Comparison of ENCODE assay signal across 1 cellular context in the genomic region with DNA sequence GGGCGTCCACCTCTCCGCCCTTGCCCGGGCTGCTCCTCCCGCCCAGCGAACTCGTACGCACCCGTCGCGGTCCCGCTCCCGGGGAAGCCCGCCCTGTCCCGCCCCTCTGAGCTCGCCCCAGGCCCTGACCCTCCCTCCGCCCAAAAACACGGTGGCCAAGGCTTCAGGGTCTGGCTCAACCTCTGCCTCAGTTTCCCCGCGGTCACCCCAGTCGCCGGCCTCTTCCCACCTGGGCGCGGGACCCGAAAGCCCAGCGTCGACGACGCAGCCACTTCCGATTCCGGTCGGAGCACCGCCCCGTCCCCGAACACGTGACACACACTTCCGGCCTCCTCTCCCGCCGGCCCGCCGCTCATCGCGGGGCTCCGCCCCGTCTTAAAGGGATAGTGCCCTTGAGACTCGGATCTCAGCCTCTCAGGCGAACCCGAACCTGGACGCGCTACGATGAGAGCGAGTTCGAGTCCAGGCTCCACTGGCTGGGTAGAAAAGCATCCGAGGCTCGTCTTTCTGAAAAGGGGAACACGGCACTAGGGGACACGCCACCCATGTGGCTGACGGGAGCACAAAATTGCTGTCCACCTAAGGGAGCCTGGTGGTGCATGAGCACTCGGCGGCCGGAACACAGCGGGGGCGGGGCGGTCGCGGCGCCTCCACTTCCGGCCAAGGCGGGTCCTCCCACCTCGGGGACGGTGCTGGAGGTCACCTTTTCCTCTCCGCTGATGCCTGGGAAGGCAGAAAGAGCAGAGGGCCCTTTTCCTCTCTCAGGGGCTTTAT.
TF ChIP-seq lines count a peak whose summit lies in the region.

Gene C19orf25, minus strand, starts transcription at position 282 of the 774 bp plus-strand sequence. CDS start 312 bp downstream, outside the sequence.

TF ChIP-seq in K562, 482 proteins besides CTCF, POLR2A, EP300 and RAD21 (continued from another document):
- TF ChIP-seq, protein P1, sequence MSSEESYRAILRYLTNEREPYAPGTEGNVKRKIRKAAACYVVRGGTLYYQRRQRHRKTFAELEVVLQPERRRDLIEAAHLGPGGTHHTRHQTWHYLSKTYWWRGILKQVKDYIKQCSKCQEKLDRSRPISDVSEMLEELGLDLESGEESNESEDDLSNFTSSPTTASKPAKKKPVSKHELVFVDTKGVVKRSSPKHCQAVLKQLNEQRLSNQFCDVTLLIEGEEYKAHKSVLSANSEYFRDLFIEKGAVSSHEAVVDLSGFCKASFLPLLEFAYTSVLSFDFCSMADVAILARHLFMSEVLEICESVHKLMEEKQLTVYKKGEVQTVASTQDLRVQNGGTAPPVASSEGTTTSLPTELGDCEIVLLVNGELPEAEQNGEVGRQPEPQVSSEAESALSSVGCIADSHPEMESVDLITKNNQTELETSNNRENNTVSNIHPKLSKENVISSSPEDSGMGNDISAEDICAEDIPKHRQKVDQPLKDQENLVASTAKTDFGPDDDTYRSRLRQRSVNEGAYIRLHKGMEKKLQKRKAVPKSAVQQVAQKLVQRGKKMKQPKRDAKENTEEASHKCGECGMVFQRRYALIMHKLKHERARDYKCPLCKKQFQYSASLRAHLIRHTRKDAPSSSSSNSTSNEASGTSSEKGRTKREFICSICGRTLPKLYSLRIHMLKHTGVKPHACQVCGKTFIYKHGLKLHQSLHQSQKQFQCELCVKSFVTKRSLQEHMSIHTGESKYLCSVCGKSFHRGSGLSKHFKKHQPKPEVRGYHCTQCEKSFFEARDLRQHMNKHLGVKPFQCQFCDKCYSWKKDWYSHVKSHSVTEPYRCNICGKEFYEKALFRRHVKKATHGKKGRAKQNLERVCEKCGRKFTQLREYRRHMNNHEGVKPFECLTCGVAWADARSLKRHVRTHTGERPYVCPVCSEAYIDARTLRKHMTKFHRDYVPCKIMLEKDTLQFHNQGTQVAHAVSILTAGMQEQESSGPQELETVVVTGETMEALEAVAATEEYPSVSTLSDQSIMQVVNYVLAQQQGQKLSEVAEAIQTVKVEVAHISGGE (CRISPR knock-in tag; IDR thresholded peaks at IDR 0.05): peak in 2 of 3 experiments; percentile 83 to 97; a peak in 4 of 6 replicates
